In the genomic region with DNA sequence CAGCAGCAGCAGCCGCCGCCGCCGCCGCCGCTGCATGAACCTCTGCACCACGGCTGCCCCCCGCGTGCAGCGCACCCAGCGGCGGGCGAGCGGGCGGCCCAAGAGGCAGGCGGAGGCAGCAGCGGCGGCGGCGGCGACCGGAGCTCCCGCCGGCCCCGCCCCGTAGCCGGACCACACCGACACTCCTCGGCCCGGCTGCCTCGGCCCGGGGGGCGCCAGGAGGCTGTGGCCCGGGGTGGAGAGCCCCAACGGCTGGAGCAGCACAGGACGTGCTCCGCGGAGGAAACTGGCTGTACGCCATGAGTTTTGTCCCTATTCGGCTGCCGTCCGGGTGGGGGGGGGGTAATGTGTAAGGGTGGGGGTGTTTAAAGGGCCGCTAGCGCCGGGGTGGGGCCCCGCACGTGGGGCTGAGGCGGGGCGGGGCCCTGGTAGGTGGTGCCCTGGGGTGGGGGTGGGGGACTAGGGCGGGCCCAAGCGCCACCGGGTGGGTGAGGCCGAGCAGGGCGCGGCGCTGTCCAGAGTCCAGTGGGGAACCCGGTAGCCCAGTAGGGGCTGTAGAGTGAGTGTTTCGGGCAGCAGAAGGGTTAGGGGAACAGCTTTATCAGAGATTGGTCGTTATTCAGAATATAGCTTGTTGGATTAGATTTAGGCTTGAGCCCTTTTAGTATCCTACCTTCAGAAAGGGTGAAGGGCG, we compare ENCODE assay signal across 8 cellular contexts. TPM values are rescaled to one million over a fixed set of nuclear protein-coding genes. Genes with fewer than 3 reads are reported as not detected.
DNase-seq lines count a peak whose midpoint lies in the region; ATAC-seq, FAIRE-seq and TF ChIP-seq lines count a peak whose summit lies in the region.

TSS of gene FAM78B (minus strand) at position 301 of the 694 bp plus-strand sequence. CDS start 753 bp downstream, outside the sequence.

- H3K36me3 ChIP-seq in endothelial cell of umbilical vein (ENCODE audit: control insufficient read depth in 2 of 2, extremely low read depth in 1 of 2, insufficient read depth in 2 of 2, low read length in 2 of 2), result no peaks in the 10 kb centered on the region

- CTCF ChIA-PET in endothelial cell of umbilical vein (lab: Charles Lee), result interaction anchor here (1.5 kb wide), 1 partner anchor 312 kb away, joined by 3 read pairs; no protein-coding TSS in a partner anchor

- no peak for TF ChIP-seq POLR2A in endothelial cell of umbilical vein (IDR thresholded peaks at IDR 0.05; ENCODE audit: low read depth, low read length)

- no TSS peak for BruUV-seq in endothelial cell of umbilical vein (replicated peaks; lab: Mats Ljungman, UMichigan)

- peak; percentile 38 for FAIRE-seq in endothelial cell of umbilical vein (lab: Jason Lieb, UNC)

- no peaks in the 10 kb centered on the region for H4K20me1 ChIP-seq in endothelial cell of umbilical vein (replicated peaks; ENCODE audit: control insufficient read depth, extremely low read depth, insufficient read depth, low read length)

- peaks cover 6% of the 10 kb centered on the region for H3K4me1 ChIP-seq in endothelial cell of umbilical vein (ENCODE audit: control insufficient read depth, extremely low read depth, insufficient read depth, low read length)

- H3K27me3 ChIP-seq in endothelial cell of umbilical vein (ENCODE audit: control insufficient read depth in 2 of 2, insufficient read depth in 2 of 2, low read length in 2 of 2), result peaks cover 17 to 21% of the 10 kb centered on the region in 2 experiments

- no peaks in the 10 kb centered on the region for H3K36me3 Mint-ChIP-seq in mesothelial cell of epicardium

- H3K4me2 ChIP-seq in endothelial cell of umbilical vein (ENCODE audit: insufficient read depth, low read length), result peak within 1 kb of the TSS; percentile 24

- TF ChIP-seq CTCF in endothelial cell of umbilical vein (IDR thresholded peaks at IDR 0.05; ENCODE audit: extremely low read depth in 1 of 2, insufficient read depth in 1 of 2, low read depth in 1 of 2, low read length in 2 of 2) (no peak), mesothelial cell of epicardium (IDR thresholded peaks at IDR 0.05; ENCODE audit: unreplicated experiment) (no peak)

- no peak within 1 kb of the TSS for H3K9ac ChIP-seq in endothelial cell of umbilical vein (replicated peaks; ENCODE audit: extremely low read depth, insufficient read depth, low read length)

- no peak within 1 kb of the TSS for H3K27ac ChIP-seq in endothelial cell of umbilical vein (ENCODE audit: insufficient read depth, low read depth, low read length)

- ATAC-seq in GM18873 (IDR thresholded peaks at IDR 0.05; ENCODE audit: low FRiP score, unreplicated experiment) (peak; percentile 23), HG03103 (IDR thresholded peaks at IDR 0.05; ENCODE audit: low read depth, unreplicated experiment) (peak; percentile 41)

- H3K79me2 ChIP-seq in endothelial cell of umbilical vein (ENCODE audit: control insufficient read depth, insufficient read depth, low read length), result no peaks in the 10 kb centered on the region

- intact Hi-C loops in endothelial cell of umbilical vein (cut with micrococcal nuclease), result loop anchor here (10.0 kb wide), 1 partner anchor 562 kb away; no protein-coding TSS in a partner anchor

- H3K4me3 ChIP-seq in endothelial cell of umbilical vein (replicated peaks in 1 of 3; ENCODE audit: insufficient read depth in 1 of 3, low read depth in 1 of 3, low read length in 3 of 3), result peak within 1 kb of the TSS in 1 of 3 experiments; percentile 53

- H3K9me1 ChIP-seq in endothelial cell of umbilical vein (replicated peaks; ENCODE audit: control insufficient read depth, extremely low read depth, insufficient read depth, low read length), result no peaks in the 10 kb centered on the region

- H2AFZ ChIP-seq in endothelial cell of umbilical vein (ENCODE audit: low read depth, low read length), result peak within 1 kb of the TSS; percentile 39

- H3K27ac Mint-ChIP-seq in mesothelial cell of epicardium, result no peak within 1 kb of the TSS

- no peaks in the 10 kb centered on the region for H3K9me3 ChIP-seq in endothelial cell of umbilical vein (replicated peaks; ENCODE audit: control insufficient read depth, insufficient read depth, low read length)

- H3K9me3 Mint-ChIP-seq in mesothelial cell of epicardium, result no peaks in the 10 kb centered on the region

- POLR2A ChIA-PET in endothelial cell of umbilical vein (lab: Charles Lee), result no interaction called here

- H3K27me3 Mint-ChIP-seq in mesothelial cell of epicardium (ENCODE audit: low read depth), result peaks cover 82% of the 10 kb centered on the region

- dilution Hi-C loops in endothelial cell of umbilical vein (cut with MboI; ENCODE audit: extremely low pct_ligation_motif_present, low sequenced_read_pairs), result no loop called here

- peak within 1 kb of the TSS; percentile 66 for H3K4me3 Mint-ChIP-seq in mesothelial cell of epicardium

- H3K4me1 Mint-ChIP-seq in mesothelial cell of epicardium, result peaks cover 5% of the 10 kb centered on the region

- DNase-seq in AG08396 (ENCODE audit: low spot score) (peak; percentile 87), NCI-H774 (lab: John Stamatoyannopoulos, UW) (peak; percentile 85), endothelial cell of umbilical vein (ENCODE audit: low read depth, low spot score) (peak; percentile 31), mesothelial cell of epicardium (ENCODE audit: low spot score in 2 of 2, unreplicated experiment in 2 of 2) (peak in 1 of 2 experiments; percentile 49)
- DNase-seq in activated CD8-positive, alpha-beta memory T cell treated with anti-CD3 and anti-CD28 coated beads for 48 hours (ENCODE audit: low read depth in 2 of 3, low spot score in 2 of 3), result peak in 2 of 3 experiments; percentile 23 to 24
- peak; percentile 72 for DNase-seq in stimulated activated CD8-positive, alpha-beta memory T cell treated with anti-CD3 and anti-CD28 coated beads, Interleukin-4, amount 100 ng/mL, for 48 hours

TF ChIP-seq in endothelial cell of umbilical vein, 7 proteins besides CTCF, POLR2A, EP300 and RAD21:
- TF ChIP-seq MYC (IDR thresholded peaks at IDR 0.05; ENCODE audit: low read depth, low read length) (no peak), JUN (IDR thresholded peaks at IDR 0.05; ENCODE audit: borderline replicate concordance, insufficient read depth, insufficient read length, low read depth) (no peak), EZH2 (IDR thresholded peaks at IDR 0.05; ENCODE audit: borderline replicate concordance, low read depth, low read length, severe bottlenecking) (no peak), MAX (IDR thresholded peaks at IDR 0.05; ENCODE audit: insufficient read depth, insufficient read length) (no peak), GATA2 (IDR thresholded peaks at IDR 0.05; ENCODE audit: insufficient read depth, insufficient read length, low read depth, low read length) (no peak), POLR2AphosphoS5 (IDR thresholded peaks at IDR 0.05; ENCODE audit: insufficient read depth, low read depth, low read length) (no peak), FOS (IDR thresholded peaks at IDR 0.05; ENCODE audit: borderline replicate concordance, insufficient read depth, low read length) (no peak)

RNA-seq across cellular contexts. Expression of gene FAM78B, which starts in this region (rescaled TPM):
- not detected in 2 replicates for total RNA-seq in endothelial cell of umbilical vein
- 0.02 and 0.10 TPM in 2 replicates for polyA plus RNA-seq in endothelial cell of umbilical vein
- polyA plus RNA-seq in endothelial cell of umbilical vein (2011; cell fraction: cytosol; rRNA removed), result 0.04 and 0.12 TPM in 2 replicates
- 0.13 and 0.37 TPM in 2 replicates for polyA plus RNA-seq in endothelial cell of umbilical vein (2011; cell fraction: nucleus; rRNA removed)
- polyA plus RNA-seq in endothelial cell of umbilical vein (2012), result 0.05 and 0.11 TPM in 2 replicates
- polyA minus RNA-seq in endothelial cell of umbilical vein, result 0.24 TPM in 1 of 2 replicates, not detected in the other
- not detected for polyA minus RNA-seq in endothelial cell of umbilical vein (2011; cell fraction: cytosol; rRNA and poly(A)+ RNA removed)
- polyA minus RNA-seq in endothelial cell of umbilical vein (2011; cell fraction: nucleus; rRNA and poly(A)+ RNA removed), result 0.19 and 0.67 TPM in 2 replicates
- 0.07 to 0.16 TPM in 2 of 3 replicates, not detected in the other for total RNA-seq in mesothelial cell of epicardium

Comparison
In these comparisons a context has a peak if more than half of its experiments do, and no peak if none do; other contexts are left out.
1. Peak in DNase-seq and H3K4me2 ChIP-seq in endothelial cell of umbilical vein; RNA of the gene not detected or under 1 TPM.